8 cellular contexts compared by ENCODE assay signal in the genomic region with DNA sequence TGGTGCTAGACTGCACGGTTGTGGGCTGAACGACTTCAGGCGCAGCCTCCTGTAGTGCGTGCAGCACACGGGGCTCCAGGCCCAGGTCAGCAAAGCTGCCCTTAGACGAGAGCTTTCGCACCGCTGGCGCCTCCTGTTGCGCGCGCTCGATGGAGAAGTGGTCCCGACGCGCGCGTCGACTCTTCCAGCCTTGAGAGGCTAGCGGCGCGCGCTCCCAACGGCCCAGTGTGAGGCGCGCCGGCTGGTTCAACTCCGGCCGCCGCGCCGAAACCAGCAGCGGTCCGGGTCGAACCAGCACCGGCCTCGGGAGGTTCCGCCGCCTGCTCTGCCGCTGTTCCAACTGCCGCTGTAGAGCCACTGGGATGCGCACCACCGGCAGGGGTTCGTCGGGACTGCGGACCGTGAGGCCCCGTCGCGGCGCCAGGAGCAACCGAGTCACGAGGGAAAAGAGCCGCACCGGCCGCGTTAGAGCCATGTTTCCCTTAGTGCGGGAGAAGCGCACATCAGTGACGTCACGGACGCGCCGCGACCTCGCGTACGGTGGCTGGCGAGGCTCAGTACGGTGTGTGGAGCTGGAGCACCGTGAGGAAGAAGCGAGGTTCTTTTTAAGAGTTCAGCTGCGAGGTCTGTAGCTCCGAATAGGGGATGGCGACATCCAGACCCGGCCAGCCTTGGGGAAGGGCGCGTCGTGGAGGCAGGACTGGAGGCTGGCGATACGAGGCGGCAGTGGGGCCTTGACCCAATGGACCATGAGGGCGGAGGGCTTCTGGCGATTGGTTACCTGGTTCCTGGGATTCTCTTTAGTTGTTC. TPM values are rescaled to one million over a fixed set of nuclear protein-coding genes. Genes with fewer than 3 reads are reported as not detected.
DNase-seq lines count a peak whose midpoint lies in the region; ATAC-seq and TF ChIP-seq lines count a peak whose summit lies in the region.

A gene with protein sequence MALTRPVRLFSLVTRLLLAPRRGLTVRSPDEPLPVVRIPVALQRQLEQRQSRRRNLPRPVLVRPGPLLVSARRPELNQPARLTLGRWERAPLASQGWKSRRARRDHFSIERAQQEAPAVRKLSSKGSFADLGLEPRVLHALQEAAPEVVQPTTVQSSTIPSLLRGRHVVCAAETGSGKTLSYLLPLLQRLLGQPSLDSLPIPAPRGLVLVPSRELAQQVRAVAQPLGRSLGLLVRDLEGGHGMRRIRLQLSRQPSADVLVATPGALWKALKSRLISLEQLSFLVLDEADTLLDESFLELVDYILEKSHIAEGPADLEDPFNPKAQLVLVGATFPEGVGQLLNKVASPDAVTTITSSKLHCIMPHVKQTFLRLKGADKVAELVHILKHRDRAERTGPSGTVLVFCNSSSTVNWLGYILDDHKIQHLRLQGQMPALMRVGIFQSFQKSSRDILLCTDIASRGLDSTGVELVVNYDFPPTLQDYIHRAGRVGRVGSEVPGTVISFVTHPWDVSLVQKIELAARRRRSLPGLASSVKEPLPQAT (minus strand): TSS at position 505 of the 810 bp plus-strand sequence. CDS start 30 bp downstream, at position 475.
A gene (plus strand): TSS at position 557 of the 810 bp plus-strand sequence. CDS start 14,740 bp downstream, outside the sequence.

- H3K4me1 ChIP-seq in thoracic aorta (ENCODE audit: control insufficient read depth in 1 of 2, low read depth in 2 of 2) = peaks cover 20 to 28% of the 10 kb centered on the region in 2 donors

- TF ChIP-seq CTCF in GM10248 (IDR thresholded peaks at IDR 0.05; ENCODE audit: control extremely low read depth, extremely low read depth, low read depth, missing control alignments) = peak; percentile 17
- no peak for TF ChIP-seq CTCF in SU-DHL-6 (IDR thresholded peaks at IDR 0.05; ENCODE audit: insufficient read depth, low read length, poor library complexity, severe bottlenecking)
- TF ChIP-seq CTCF in osteocyte (IDR thresholded peaks at IDR 0.05) = no peak
- TF ChIP-seq CTCF in thoracic aorta (IDR thresholded peaks at IDR 0.05) = no peak

- H3K9me3 Mint-ChIP-seq in activated naive CD8-positive, alpha-beta T cell treated with anti-CD3 and anti-CD28 coated beads for 36 hours = no peaks in the 10 kb centered on the region
- no peaks in the 10 kb centered on the region for H3K9me3 Mint-ChIP-seq in osteocyte (ENCODE audit: unreplicated experiment)

- H3K27ac ChIP-seq in SU-DHL-6 (ENCODE audit: low read depth, low read length) (0 out of 2 replicates have a peak within 1 kb of the TSS, but pooled peaks have one; percentile 8), thoracic aorta (peak within 1 kb of the TSS; percentile 70 to 84)

- no peaks in the 10 kb centered on the region for H3F3A ChIP-seq in SU-DHL-6 (ENCODE audit: insufficient read depth)

- no peaks in the 10 kb centered on the region for H3K27me3 ChIP-seq in SU-DHL-6 (ENCODE audit: low read length)
- no peaks in the 10 kb centered on the region for H3K27me3 ChIP-seq in thoracic aorta (replicated peaks; ENCODE audit: insufficient read depth)

- H3K4me3 ChIP-seq in SU-DHL-6 (ENCODE audit: insufficient read depth, low read length, poor library complexity, severe bottlenecking) (peak within 1 kb of the TSS; percentile 93), thoracic aorta (peak within 1 kb of the TSS; percentile 88)

- no peaks in the 10 kb centered on the region for H3K9me3 ChIP-seq in SU-DHL-6 (ENCODE audit: insufficient read depth, low read length)
- H3K9me3 ChIP-seq in thoracic aorta = no peaks in the 10 kb centered on the region

- ATAC-seq in HG02588 (IDR thresholded peaks at IDR 0.05; ENCODE audit: unreplicated experiment) = peak; percentile 72
- peak; percentile 98 for ATAC-seq in Right ventricle myocardium inferior
- ATAC-seq in thoracic aorta (ENCODE audit: insufficient number of reproducible peaks, low FRiP score, low read depth) = peak; percentile 83

- H3K4me1 Mint-ChIP-seq in activated naive CD8-positive, alpha-beta T cell treated with anti-CD3 and anti-CD28 coated beads for 36 hours = peaks cover 29% of the 10 kb centered on the region
- H3K4me1 Mint-ChIP-seq in osteocyte (ENCODE audit: unreplicated experiment) = peaks cover 17% of the 10 kb centered on the region

- H3K36me3 ChIP-seq in SU-DHL-6 (ENCODE audit: low read length) = no peaks in the 10 kb centered on the region
- peaks cover 5% of the 10 kb centered on the region for H3K36me3 ChIP-seq in thoracic aorta

- peak within 1 kb of the TSS; percentile 99 for H3K27ac Mint-ChIP-seq in activated naive CD8-positive, alpha-beta T cell treated with anti-CD3 and anti-CD28 coated beads for 36 hours
- H3K27ac Mint-ChIP-seq in osteocyte (ENCODE audit: unreplicated experiment) = peak within 1 kb of the TSS; percentile 99

- peak within 1 kb of the TSS; percentile 92 for H3K4me2 ChIP-seq in SU-DHL-6 (ENCODE audit: low read depth, low read length, poor library complexity, severe bottlenecking)

- POLR2A ChIA-PET in GM10248 (lab: Yijun Ruan, JAX) = interaction anchor here (0.6 kb wide), 2 partner anchors 24 to 174 kb away, joined by 3 to 4 read pairs; no protein-coding TSS in a partner anchor

- peaks cover 45% of the 10 kb centered on the region for H3K36me3 Mint-ChIP-seq in activated naive CD8-positive, alpha-beta T cell treated with anti-CD3 and anti-CD28 coated beads for 36 hours
- peaks cover 6% of the 10 kb centered on the region for H3K36me3 Mint-ChIP-seq in osteocyte (ENCODE audit: unreplicated experiment)

- intact Hi-C loops in Right ventricle myocardium inferior (cut with DNase I) = loop anchor here (2.0 to 5.0 kb wide), 3 partner anchors 62 to 130 kb away; a partner anchor contains a TSS

- H4K20me1 ChIP-seq in SU-DHL-6 (ENCODE audit: low read depth, low read length) = peaks cover 3% of the 10 kb centered on the region; the same call in 1 of the 2 replicates

- no peaks in the 10 kb centered on the region for H3K27me3 Mint-ChIP-seq in activated naive CD8-positive, alpha-beta T cell treated with anti-CD3 and anti-CD28 coated beads for 36 hours
- H3K27me3 Mint-ChIP-seq in osteocyte (ENCODE audit: unreplicated experiment) = no peaks in the 10 kb centered on the region

- DNase-seq in GM10248 (ENCODE audit: extremely low spot score) (peak; percentile 92), NCI-H1105 (lab: John Stamatoyannopoulos, UW) (peak; percentile 61), Right ventricle myocardium inferior (ENCODE audit: missing footprints) (peak; percentile 98), osteocyte (ENCODE audit: extremely low spot score, unreplicated experiment) (peak; percentile 97), thoracic aorta (ENCODE audit: low spot score) (peak; percentile 79)
- peak; percentile 93 for DNase-seq in activated naive CD8-positive, alpha-beta T cell treated with anti-CD3 and anti-CD28 coated beads for 36 hours

- H3K9ac ChIP-seq in SU-DHL-6 (ENCODE audit: low read length) = peak within 1 kb of the TSS; percentile 87

- no peaks in the 10 kb centered on the region for H3K9me2 ChIP-seq in SU-DHL-6 (replicated peaks; ENCODE audit: insufficient read depth, low read length)

- H3K4me3 Mint-ChIP-seq in activated naive CD8-positive, alpha-beta T cell treated with anti-CD3 and anti-CD28 coated beads for 36 hours = peak within 1 kb of the TSS; percentile 99
- H3K4me3 Mint-ChIP-seq in osteocyte (ENCODE audit: unreplicated experiment) = peak within 1 kb of the TSS; percentile 98

- CTCF ChIA-PET in GM10248 (lab: Yijun Ruan, JAX) = interaction anchor here (0.9 to 2.9 kb wide), 9 partner anchors 12 to 306 kb away, joined by 3 to 25 read pairs (median 4); no protein-coding TSS in a partner anchor

- peaks cover 33% of the 10 kb centered on the region for H3K79me2 ChIP-seq in SU-DHL-6 (ENCODE audit: insufficient read depth, low read length)

- peak within 1 kb of the TSS; percentile 39 for H2AFZ ChIP-seq in SU-DHL-6 (ENCODE audit: low read depth, low read length, severe bottlenecking)

RNA-seq across cellular contexts. Expression of the first gene that starts in this region (rescaled TPM):
- 10 to 100 TPM; 32.0 to 32.3 TPM for total RNA-seq in activated naive CD8-positive, alpha-beta T cell treated with anti-CD3 and anti-CD28 coated beads for 36 hours
- 7.5 TPM for total RNA-seq in Right ventricle myocardium inferior
- 7.5 and 8.8 TPM in 2 replicates for total RNA-seq in osteocyte
- total RNA-seq in thoracic aorta = 1 to 10 TPM; 5.4 to 5.8 TPM

RNA-seq across cellular contexts. Expression of the second gene that starts in this region (rescaled TPM):
- total RNA-seq in activated naive CD8-positive, alpha-beta T cell treated with anti-CD3 and anti-CD28 coated beads for 36 hours = 10 to 100 TPM; 34.6 to 39.1 TPM
- total RNA-seq in Right ventricle myocardium inferior (7.0 TPM), osteocyte (13.6 and 17.2 TPM in 2 replicates), thoracic aorta (1 to 10 TPM; 5.3 to 8.4 TPM)

Comparison
In these comparisons a context has a peak if more than half of its experiments do, and no peak if none do; other contexts are left out.
1. Peak in every context shown above with its lines: DNase-seq, ATAC-seq, H3K4me3 ChIP-seq and H3K27ac ChIP-seq.